Comparison of ENCODE assay signal across 21 cellular contexts in genomic region chr1:54709547-54710292, GRCh38. TPM values are rescaled to one million over a fixed set of nuclear protein-coding genes. Genes with fewer than 3 reads are reported as not detected.
A peak's percentile ranks its signal among the peaks of the same experiment; 100 is the strongest.
DNase-seq lines count a peak whose midpoint lies in the region; ATAC-seq, FAIRE-seq and TF ChIP-seq lines count a peak whose summit lies in the region.
"Had no signal": no experiment of that assay in that cellular context is flagged by ENCODE, and none has a peak within 500 bp of the region (broad histone marks: within the 10 kb centered on the region; RNA-seq: fewer than 3 reads in every experiment).

No MANE protein-coding gene starts in this region.

- H3K9me3 Mint-ChIP-seq in activated CD8-positive, alpha-beta T cell treated with anti-CD3 and anti-CD28 coated beads for 36 hours = no peaks in the 10 kb centered on the region
- H3K9me3 Mint-ChIP-seq: CD4-positive, CD25-positive, alpha-beta regulatory T cell had no signal

- TF ChIP-seq EP300 in HepG2 (IDR thresholded peaks at IDR 0.05; ENCODE audit: low read depth in 2 of 2, low read length in 2 of 2) (no peak), HepG2 (CRISPR knock-in tag; IDR thresholded peaks at IDR 0.05; ENCODE audit: borderline replicate concordance) (no peak)

- no CpG with 5 or more reads among the region's 8 CpGs for WGBS in HepG2 (ENCODE audit: low lambda C conversion rate)
- WGBS in right lobe of liver (ENCODE audit: insufficient coverage, low coverage, low lambda C conversion rate, missing lambda C conversion rate) = 100% methylated on average over 1 of the region's 8 CpGs
- WGBS in mesendoderm (ENCODE audit: extremely low coverage, insufficient coverage, low lambda C conversion rate) = no CpG with 5 or more reads among the region's 8 CpGs

- H3K9ac ChIP-seq in HepG2 (ENCODE audit: insufficient read depth, low read depth, low read length) (no peak overlapping the region), mesendoderm (ENCODE audit: low read length) (no peak overlapping the region)

- no peaks in the 10 kb centered on the region for H3K36me3 Mint-ChIP-seq in activated CD8-positive, alpha-beta T cell treated with anti-CD3 and anti-CD28 coated beads for 36 hours (ENCODE audit: low read depth)
- H3K36me3 Mint-ChIP-seq: CD4-positive, CD25-positive, alpha-beta regulatory T cell had no signal

- no peak overlapping the region for H3K27ac Mint-ChIP-seq in activated CD8-positive, alpha-beta T cell treated with anti-CD3 and anti-CD28 coated beads for 36 hours
- H3K27ac Mint-ChIP-seq: CD4-positive, CD25-positive, alpha-beta regulatory T cell had no signal

- H3K4me1 Mint-ChIP-seq in activated CD8-positive, alpha-beta T cell treated with anti-CD3 and anti-CD28 coated beads for 36 hours (ENCODE audit: low read depth) = no peaks in the 10 kb centered on the region

- CTCF ChIA-PET in HepG2 (lab: Yijun Ruan, JAX; ENCODE audit: low intra/inter-chr PET ratio, low total read pairs) = no interaction called here
- CTCF ChIA-PET in activated CD8-positive, alpha-beta T cell treated with anti-CD3 and anti-CD28 coated beads for 36 hours (lab: Charles Lee) = no interaction called here

- no peak overlapping the region for H2AK5ac ChIP-seq in mesendoderm (ENCODE audit: low read length)

- no peak overlapping the region for H3K4ac ChIP-seq in mesendoderm (ENCODE audit: low read depth, low read length)

- H3K9me3 ChIP-seq in HepG2 (ENCODE audit: low read length) = no peaks in the 10 kb centered on the region
- H3K9me3 ChIP-seq in right lobe of liver = no peaks in the 10 kb centered on the region
- H3K9me3 ChIP-seq: BE2C had no signal

- no peaks in the 10 kb centered on the region for H4K20me1 ChIP-seq in HepG2 (ENCODE audit: insufficient read depth, low read length)

- H3K27me3 ChIP-seq in HepG2 (ENCODE audit: control insufficient read depth in 1 of 2, insufficient read depth in 2 of 2, low read length in 2 of 2) (peaks cover 0 to 18% of the 10 kb centered on the region in 2 experiments; a peak in 1 of 5 replicates), right lobe of liver (no peaks in the 10 kb centered on the region), mesendoderm (ENCODE audit: insufficient read depth, low read length, poor library complexity) (no peaks in the 10 kb centered on the region)
- H3K27me3 ChIP-seq: BE2C had no signal

- H3K79me2 ChIP-seq in HepG2 (ENCODE audit: insufficient read depth, low read length) = no peaks in the 10 kb centered on the region
- H3K79me2 ChIP-seq in mesendoderm (ENCODE audit: control insufficient read depth, insufficient read depth, low read length) = no peaks in the 10 kb centered on the region

- DNase-seq in HepG2 (ENCODE audit: low spot score) (no peak), right lobe of liver (no peak), RKO (ENCODE audit: low spot score) (peak; percentile 11), mesendoderm (peak; percentile 32), NCI-H2081 treated with DMSO at 0.1 percent for 48 hours (lab: John Stamatoyannopoulos, UW) (no peak), islet precursor cell (no peak)
- no peak for DNase-seq in activated CD8-positive, alpha-beta T cell treated with anti-CD3 and anti-CD28 coated beads for 36 hours
- DNase-seq: BE2C; CD4-positive, CD25-positive, alpha-beta regulatory T cell; COR-L47; GDM1; KBM-7; NCI-H1436 treated with DMSO at 0.1 percent for 48 hours; NCI-H2029; NCI-H2171; NCI-H526 treated with DMSO at 0.1 percent for 48 hours; NK-92 treated with Interleukin-12 subunit alpha and Interleukin-12 subunit beta, amount 100 ng/mL, for 24 hours; SHP77 had no signal

- no peak overlapping the region for H4K8ac ChIP-seq in mesendoderm (ENCODE audit: low read depth, low read length)

- no peaks in the 10 kb centered on the region for H3K79me1 ChIP-seq in mesendoderm (ENCODE audit: low read length)

- FAIRE-seq in HepG2 (lab: Jason Lieb, UNC) = no peak
- FAIRE-seq: RCC 7860 had no signal

- H3K23ac ChIP-seq in mesendoderm (ENCODE audit: low read length) = no peak overlapping the region

- no TSS peak for BruUV-seq in HepG2 (replicated peaks; lab: Mats Ljungman, UMichigan)

- POLR2A ChIA-PET in HepG2 (lab: Yijun Ruan, JAX) = no interaction called here
- POLR2A ChIA-PET in activated CD8-positive, alpha-beta T cell treated with anti-CD3 and anti-CD28 coated beads for 36 hours (lab: Charles Lee) = no interaction called here

- no peak overlapping the region for H4K5ac ChIP-seq in mesendoderm (ENCODE audit: low read length)

- TF ChIP-seq CTCF in HepG2 (CRISPR knock-in tag; IDR thresholded peaks at IDR 0.05) (no peak), right lobe of liver (IDR thresholded peaks at IDR 0.05) (no peak)
- TF ChIP-seq CTCF in activated CD8-positive, alpha-beta T cell treated with anti-CD3 and anti-CD28 coated beads for 36 hours (IDR thresholded peaks at IDR 0.05) = no peak

- TF ChIP-seq POLR2A in HepG2 (IDR thresholded peaks at IDR 0.05; ENCODE audit: insufficient read depth in 1 of 2, low read depth in 2 of 2, low read length in 2 of 2) = no peak
- TF ChIP-seq POLR2A in right lobe of liver (IDR thresholded peaks at IDR 0.05) = no peak

- H3K18ac ChIP-seq in mesendoderm (ENCODE audit: low read length) = no peak overlapping the region

- TF ChIP-seq RAD21 in HepG2 (CRISPR knock-in tag; IDR thresholded peaks at IDR 0.05) = no peak

- in situ Hi-C loops in HepG2 (cut with HindIII; ENCODE audit: extremely low pct_ligation_motif_present, low pct_unique_long_range_greater_than_20kb) = no loop called here

- ATAC-seq in HepG2 = no peak
- ATAC-seq in right lobe of liver = no peak
- ATAC-seq in activated CD8-positive, alpha-beta T cell treated with anti-CD3 and anti-CD28 coated beads for 36 hours = no peak
- ATAC-seq: HCT116 had no signal

- no peak overlapping the region for H2BK15ac ChIP-seq in mesendoderm (replicated peaks; ENCODE audit: low read depth)

- H3K4me3 ChIP-seq in HepG2 (replicated peaks in 1 of 3; ENCODE audit: insufficient read depth in 1 of 3, low read depth in 2 of 3, low read length in 3 of 3) (no peak overlapping the region), right lobe of liver (no peak overlapping the region), mesendoderm (ENCODE audit: low read length) (no peak overlapping the region)
- H3K4me3 ChIP-seq: SK-N-MC had no signal

- H2BK120ac ChIP-seq in mesendoderm (ENCODE audit: low read depth, low read length) = no peak overlapping the region

- peaks cover 7% of the 10 kb centered on the region for H3K4me1 ChIP-seq in HepG2 (ENCODE audit: insufficient read depth, low read length)
- H3K4me1 ChIP-seq in right lobe of liver = no peaks in the 10 kb centered on the region
- H3K4me1 ChIP-seq in mesendoderm (ENCODE audit: control insufficient read depth, low read depth, low read length) = no peaks in the 10 kb centered on the region
- H3K4me1 ChIP-seq: BE2C had no signal

- no peak overlapping the region for H3K4me3 Mint-ChIP-seq in activated CD8-positive, alpha-beta T cell treated with anti-CD3 and anti-CD28 coated beads for 36 hours

- intact Hi-C loops in HepG2 (cut with micrococcal nuclease; ENCODE audit: unreplicated experiment) = no loop called here
- intact Hi-C loops in right lobe of liver (cut with DNase I) = no loop called here
- intact Hi-C loops in activated CD8-positive, alpha-beta T cell treated with anti-CD3 and anti-CD28 coated beads for 36 hours (cut with micrococcal nuclease) = no loop called here

- H3K36me3 ChIP-seq in HepG2 (replicated peaks in 1 of 2; ENCODE audit: control insufficient read depth in 1 of 2, insufficient read depth in 2 of 2, low read length in 2 of 2) = no peaks in the 10 kb centered on the region
- no peaks in the 10 kb centered on the region for H3K36me3 ChIP-seq in right lobe of liver
- no peaks in the 10 kb centered on the region for H3K36me3 ChIP-seq in mesendoderm (ENCODE audit: control insufficient read depth, insufficient read depth, low read length)
- H3K36me3 ChIP-seq: BE2C had no signal

- H2BK5ac ChIP-seq in mesendoderm (ENCODE audit: low read length) = no peak overlapping the region

- H3K56ac ChIP-seq in mesendoderm (ENCODE audit: low read length) = no peak overlapping the region

- H3K27me3 Mint-ChIP-seq in activated CD8-positive, alpha-beta T cell treated with anti-CD3 and anti-CD28 coated beads for 36 hours = peaks cover 7% of the 10 kb centered on the region

- H3K27ac ChIP-seq in HepG2 (ENCODE audit: extremely low read length, insufficient read depth, low read length) = no peak overlapping the region
- no peak overlapping the region for H3K27ac ChIP-seq in right lobe of liver
- H3K27ac ChIP-seq in mesendoderm (ENCODE audit: low read depth, low read length) = no peak overlapping the region
- H3K27ac ChIP-seq: SK-N-MC had no signal

- no peak overlapping the region for H3K4me2 ChIP-seq in HepG2 (ENCODE audit: low read depth, low read length)
- no peak overlapping the region for H3K4me2 ChIP-seq in mesendoderm (ENCODE audit: low read length)

- H2AFZ ChIP-seq in HepG2 (ENCODE audit: low read length) = no peak overlapping the region

RNA-seq across cellular contexts. Expression of gene TTC4, which starts 5.9 kb away (rescaled TPM):
- total RNA-seq in HepG2 (2016; rRNA removed; fragmentation: Illumina TruSeq; extraction: Trizol) (24.7 and 36.9 TPM in 2 replicates), right lobe of liver (10 to 100 TPM in 3 of 6 experiments, 1 to 10 TPM in 3; 8.1 to 19.2 (median 10.0) TPM)
- 3.6 and 5.7 TPM in 2 replicates for total RNA-seq in HepG2 (2016; cell fraction: cytosol; rRNA removed; fragmentation: Illumina TruSeq; extraction: Trizol; ENCODE audit: low read depth)
- 24.3 and 36.7 TPM in 2 replicates for total RNA-seq in HepG2 (2016; cell fraction: insoluble cytoplasmic fraction; rRNA removed; fragmentation: Illumina TruSeq; extraction: Trizol)
- 9.1 and 11.1 TPM in 2 replicates for total RNA-seq in HepG2 (2016; cell fraction: membrane; rRNA removed; fragmentation: Illumina TruSeq; extraction: Trizol)
- total RNA-seq in HepG2 (2016; cell fraction: nucleus; rRNA removed; fragmentation: Illumina TruSeq; extraction: Trizol) = 17.4 and 20.0 TPM in 2 replicates
- polyA plus RNA-seq in HepG2 (2011; rRNA removed) = 12.4 and 13.1 TPM in 2 replicates
- 11.2 and 13.2 TPM in 2 replicates for polyA plus RNA-seq in HepG2 (2011; cell fraction: cytosol; rRNA removed)
- 6.3 and 7.8 TPM in 2 replicates for polyA plus RNA-seq in HepG2 (2011; cell fraction: nucleus; rRNA removed)
- 12.6 and 17.5 TPM in 2 replicates for polyA plus RNA-seq in HepG2 (2012)
- 2.7 and 3.0 TPM in 2 replicates for polyA plus RNA-seq in HepG2 (2016; cell fraction: cytosol; fragmentation: Illumina TruSeq; extraction: Trizol; ENCODE audit: low read depth)
- polyA plus RNA-seq in HepG2 (2016; cell fraction: insoluble cytoplasmic fraction; fragmentation: Illumina TruSeq; extraction: Trizol; ENCODE audit: low read depth) = 34.9 and 38.2 TPM in 2 replicates
- polyA plus RNA-seq in HepG2 (2016; cell fraction: membrane; fragmentation: Illumina TruSeq; extraction: Trizol; ENCODE audit: low read depth) = 5.7 and 5.8 TPM in 2 replicates
- polyA plus RNA-seq in HepG2 (2016; cell fraction: nucleus; fragmentation: Illumina TruSeq; extraction: Trizol; ENCODE audit: insufficient read depth, low read depth) = 19.1 and 22.5 TPM in 2 replicates
- polyA minus RNA-seq in HepG2 (2011; rRNA and poly(A)+ RNA removed; ENCODE audit: low replicate concordance) = 19.1 and 32.6 TPM in 2 replicates
- 6.5 and 7.4 TPM in 2 replicates for polyA minus RNA-seq in HepG2 (2011; cell fraction: cytosol; rRNA and poly(A)+ RNA removed)
- 17.8 and 20.0 TPM in 2 replicates for polyA minus RNA-seq in HepG2 (2011; cell fraction: nucleus; rRNA and poly(A)+ RNA removed)
- 26.0 TPM for polyA plus RNA-seq in mesendoderm (2013, experiment 1 of 2)
- 26.5 TPM for polyA plus RNA-seq in mesendoderm (2013, experiment 2 of 2)
- total RNA-seq in activated CD8-positive, alpha-beta T cell treated with anti-CD3 and anti-CD28 coated beads for 36 hours = 10 to 100 TPM; 26.7 to 28.2 TPM

RNA-seq across cellular contexts. Expression of gene PARS2, which starts 54.6 kb away (rescaled TPM):
- total RNA-seq in HepG2 (2016; rRNA removed; fragmentation: Illumina TruSeq; extraction: Trizol) (4.6 and 5.5 TPM in 2 replicates), right lobe of liver (1 to 10 TPM; 3.2 to 5.4 (median 4.0) TPM)
- 0.88 and 1.0 TPM in 2 replicates for total RNA-seq in HepG2 (2016; cell fraction: cytosol; rRNA removed; fragmentation: Illumina TruSeq; extraction: Trizol; ENCODE audit: low read depth)
- 5.2 and 6.0 TPM in 2 replicates for total RNA-seq in HepG2 (2016; cell fraction: insoluble cytoplasmic fraction; rRNA removed; fragmentation: Illumina TruSeq; extraction: Trizol)
- 2.7 and 3.2 TPM in 2 replicates for total RNA-seq in HepG2 (2016; cell fraction: membrane; rRNA removed; fragmentation: Illumina TruSeq; extraction: Trizol)
- total RNA-seq in HepG2 (2016; cell fraction: nucleus; rRNA removed; fragmentation: Illumina TruSeq; extraction: Trizol) = 2.5 and 3.0 TPM in 2 replicates
- polyA plus RNA-seq in HepG2 (2011; rRNA removed) = 2.4 and 3.2 TPM in 2 replicates
- polyA plus RNA-seq in HepG2 (2011; cell fraction: cytosol; rRNA removed) = 2.9 and 3.2 TPM in 2 replicates
- polyA plus RNA-seq in HepG2 (2011; cell fraction: nucleus; rRNA removed) = 1.8 and 2.3 TPM in 2 replicates
- polyA plus RNA-seq in HepG2 (2012) = 4.0 and 4.3 TPM in 2 replicates
- polyA plus RNA-seq in HepG2 (2016; cell fraction: cytosol; fragmentation: Illumina TruSeq; extraction: Trizol; ENCODE audit: low read depth) = 0.36 and 0.53 TPM in 2 replicates
- 4.1 and 5.5 TPM in 2 replicates for polyA plus RNA-seq in HepG2 (2016; cell fraction: insoluble cytoplasmic fraction; fragmentation: Illumina TruSeq; extraction: Trizol; ENCODE audit: low read depth)
- 1.5 TPM in 2 replicates for polyA plus RNA-seq in HepG2 (2016; cell fraction: membrane; fragmentation: Illumina TruSeq; extraction: Trizol; ENCODE audit: low read depth)
- 2.1 and 2.7 TPM in 2 replicates for polyA plus RNA-seq in HepG2 (2016; cell fraction: nucleus; fragmentation: Illumina TruSeq; extraction: Trizol; ENCODE audit: insufficient read depth, low read depth)
- polyA minus RNA-seq in HepG2 (2011; rRNA and poly(A)+ RNA removed; ENCODE audit: low replicate concordance) = 10.2 and 10.5 TPM in 2 replicates
- polyA minus RNA-seq in HepG2 (2011; cell fraction: cytosol; rRNA and poly(A)+ RNA removed) = 3.4 and 3.9 TPM in 2 replicates
- 5.3 and 7.2 TPM in 2 replicates for polyA minus RNA-seq in HepG2 (2011; cell fraction: nucleus; rRNA and poly(A)+ RNA removed)
- polyA plus RNA-seq in mesendoderm (2013, experiment 1 of 2) = 3.3 TPM
- polyA plus RNA-seq in mesendoderm (2013, experiment 2 of 2) = 3.5 TPM
- total RNA-seq in activated CD8-positive, alpha-beta T cell treated with anti-CD3 and anti-CD28 coated beads for 36 hours = 1 to 10 TPM; 6.0 to 6.7 TPM

Comparison
In these comparisons a context has a peak if more than half of its experiments do, and no peak if none do; other contexts are left out.
1. DNase-seq: peak in RKO (single experiment) and mesendoderm (single experiment); none in HepG2 (single experiment), right lobe of liver (0 of 3), activated CD8-positive, alpha-beta T cell treated with anti-CD3 and anti-CD28 coated beads for 36 hours (single experiment), NCI-H2081 treated with DMSO at 0.1 percent for 48 hours (single experiment) and islet precursor cell (single experiment).